18 cellular contexts compared by ENCODE assay signal in genomic region chr2:169260246-169260645, GRCh38.
DNase-seq lines count a peak whose midpoint lies in the region; ATAC-seq and TF ChIP-seq lines count a peak whose summit lies in the region.
"Had no signal": no experiment of that assay in that cellular context is flagged by ENCODE, and none has a peak within 500 bp of the region (broad histone marks: within the 10 kb centered on the region; RNA-seq: fewer than 3 reads in every experiment).

No MANE protein-coding gene starts in this region.

- CTCF ChIA-PET in MCF 10A (lab: Yijun Ruan, JAX): no interaction called here
- CTCF ChIA-PET in mammary epithelial cell (lab: Charles Lee; ENCODE audit: low non-redundant PET): no interaction called here

- H4K20me1 ChIP-seq in mammary epithelial cell (ENCODE audit: insufficient read depth, low read length): no peaks in the 10 kb centered on the region

- H2BK120ac ChIP-seq in neuronal stem cell (ENCODE audit: low read depth, low read length): no peak overlapping the region

- peaks cover 61% of the 10 kb centered on the region for H3K27me3 Mint-ChIP-seq in MCF 10A (ENCODE audit: insufficient read depth, unreplicated experiment)

- no peak overlapping the region for H2AFZ ChIP-seq in mammary epithelial cell (ENCODE audit: low read depth, low read length)
- no peak overlapping the region for H2AFZ ChIP-seq in neuronal stem cell (ENCODE audit: low read length)

- H3K79me1 ChIP-seq in neuronal stem cell (ENCODE audit: low read depth, low read length): no peaks in the 10 kb centered on the region

- H2BK15ac ChIP-seq in neuronal stem cell (ENCODE audit: low read length): no peak overlapping the region

- intact Hi-C loops in MCF 10A (cut with micrococcal nuclease): no loop called here
- intact Hi-C loops in mammary epithelial cell (cut with micrococcal nuclease): no loop called here

- H3K4me3 Mint-ChIP-seq in MCF 10A (ENCODE audit: unreplicated experiment): no peak overlapping the region
- H3K4me3 Mint-ChIP-seq: CD8-positive, alpha-beta memory T cell had no signal

- no peaks in the 10 kb centered on the region for H3K4me1 ChIP-seq in mammary epithelial cell (ENCODE audit: insufficient read depth, low read length)
- H3K4me1 ChIP-seq in neuronal stem cell (ENCODE audit: control insufficient read depth in 2 of 2, insufficient read depth in 1 of 2, low read depth in 1 of 2, low read length in 2 of 2): no peaks in the 10 kb centered on the region
- H3K4me1 ChIP-seq: left lung, uterus had no signal

- H2BK12ac ChIP-seq in neuronal stem cell (ENCODE audit: low read length): no peak overlapping the region

- H3K9me3 Mint-ChIP-seq in MCF 10A (ENCODE audit: unreplicated experiment): no peaks in the 10 kb centered on the region

- no peak overlapping the region for H3K27ac Mint-ChIP-seq in MCF 10A (ENCODE audit: low read depth, unreplicated experiment)
- H3K27ac Mint-ChIP-seq: CD8-positive, alpha-beta memory T cell had no signal

- BruUV-seq in MCF 10A (replicated peaks; lab: Mats Ljungman, UMichigan) (no TSS peak), mammary epithelial cell (replicated peaks; lab: Mats Ljungman, UMichigan) (no TSS peak)

- H3K4me1 Mint-ChIP-seq in MCF 10A (ENCODE audit: insufficient read depth, unreplicated experiment): no peaks in the 10 kb centered on the region
- H3K4me1 Mint-ChIP-seq: CD8-positive, alpha-beta memory T cell had no signal

- H3K23ac ChIP-seq in neuronal stem cell (ENCODE audit: low read depth, low read length, poor library complexity): no peak overlapping the region

- no peaks in the 10 kb centered on the region for H3K36me3 Mint-ChIP-seq in MCF 10A (ENCODE audit: insufficient read depth, unreplicated experiment)
- H3K36me3 Mint-ChIP-seq: CD8-positive, alpha-beta memory T cell had no signal

- no peak overlapping the region for H3K4me2 ChIP-seq in mammary epithelial cell (ENCODE audit: insufficient read depth, low read depth, low read length)
- H3K4me2 ChIP-seq in neuronal stem cell (ENCODE audit: insufficient read depth, low read length, poor library complexity, severe bottlenecking): no peak overlapping the region
- H3K4me2 ChIP-seq: smooth muscle cell had no signal

- no peak overlapping the region for H3K18ac ChIP-seq in neuronal stem cell (ENCODE audit: low read length)

- H4K91ac ChIP-seq in neuronal stem cell (ENCODE audit: low read depth, low read length, poor library complexity): no peak overlapping the region

- no peak overlapping the region for H4K8ac ChIP-seq in neuronal stem cell (ENCODE audit: low read depth, low read length)

- WGBS in mammary epithelial cell (ENCODE audit: low coverage, missing lambda C conversion rate): 0% methylated on average over 1 of the region's 1 CpG
- no CpG with 5 or more reads among the region's 1 CpG for WGBS in neuronal stem cell (ENCODE audit: extremely low coverage in 2 of 2, insufficient read length in 2 of 2, insufficient replicate concordance in 1 of 2), 2 donors

- H3K9ac ChIP-seq in mammary epithelial cell (ENCODE audit: insufficient read depth, low read length) (no peak overlapping the region), neuronal stem cell (ENCODE audit: low read depth, low read length, poor library complexity) (no peak overlapping the region)

- no peaks in the 10 kb centered on the region for H3K27me3 ChIP-seq in mammary epithelial cell (ENCODE audit: insufficient read depth, low read length)
- no peaks in the 10 kb centered on the region for H3K27me3 ChIP-seq in neuronal stem cell (ENCODE audit: control insufficient read depth in 3 of 3, insufficient read depth in 3 of 3, low read depth in 1 of 3, low read length in 3 of 3)
- H3K27me3 ChIP-seq: left lung, uterus had no signal

- no peaks in the 10 kb centered on the region for H3K9me3 ChIP-seq in mammary epithelial cell (replicated peaks; ENCODE audit: insufficient read depth, low read length)
- peaks cover 0 to 5% of the 10 kb centered on the region in 2 donors for H3K9me3 ChIP-seq in neuronal stem cell (replicated peaks in 1 of 2; ENCODE audit: control insufficient read depth in 2 of 2, insufficient read depth in 1 of 2, low read depth in 1 of 2, low read length in 2 of 2)
- H3K9me3 ChIP-seq: left lung, uterus had no signal

- in situ Hi-C loops in mammary epithelial cell (cut with MboI; ENCODE audit: low sequenced_read_pairs in 2 of 2): no loop called here

- dilution Hi-C loops in mammary epithelial cell (cut with HindIII; ENCODE audit: low sequenced_read_pairs): no loop called here

- H3K4ac ChIP-seq in neuronal stem cell (ENCODE audit: low read length): no peak overlapping the region

- H3K4me3 ChIP-seq in mammary epithelial cell (replicated peaks in 1 of 3; ENCODE audit: insufficient read depth in 1 of 3, low read depth in 2 of 3, low read length in 3 of 3) (no peak overlapping the region), neuronal stem cell (ENCODE audit: low read length in 2 of 2) (no peak overlapping the region)
- H3K4me3 ChIP-seq: left lung, smooth muscle cell, uterus had no signal

- DNase-seq in MCF 10A (ENCODE audit: unreplicated experiment) (peak; percentile 5), mammary epithelial cell (no peak), NCI-H748 treated with DMSO at 0.1 percent for 48 hours (lab: John Stamatoyannopoulos, UW) (peak; percentile 11), iPS DF 19.7 (ENCODE audit: low read depth, low spot score) (peak; percentile 28), neuronal stem cell (ENCODE audit: low spot score) (no peak)
- DNase-seq in activated effector memory CD4-positive, alpha-beta T cell treated with Interleukin-2 at 50 U/mL for 16 hours: no peak
- DNase-seq: activated CD4-positive, alpha-beta T cell treated with anti-CD3 and anti-CD28 coated beads for 1 hour; activated effector memory CD4-positive, alpha-beta T cell treated with anti-CD3 and anti-CD28 coated beads, Interleukin-2, amount 50 U/mL, for 16 hours; CD8-positive, alpha-beta memory T cell; central memory CD4-positive, alpha-beta T cell; effector CD8-positive, alpha-beta T cell; GDM1; left lung; stimulated activated naive CD4-positive, alpha-beta T cell; uterus had no signal

- TF ChIP-seq CTCF in MCF 10A (IDR thresholded peaks at IDR 0.05; ENCODE audit: unreplicated experiment) (no peak), mammary epithelial cell (conservative IDR thresholded peaks at IDR 0.05 in 1 of 2, IDR thresholded peaks at IDR 0.05 in 1 of 2; ENCODE audit: extremely low read depth in 1 of 2, insufficient read depth in 1 of 2, low read depth in 1 of 2, low read length in 2 of 2) (peak in 1 of 2 donors; percentile 5)

- no peak overlapping the region for H3K27ac ChIP-seq in mammary epithelial cell (ENCODE audit: insufficient read depth, low read depth, low read length)
- no peak overlapping the region for H3K27ac ChIP-seq in neuronal stem cell (replicated peaks; ENCODE audit: low read length)
- H3K27ac ChIP-seq: left lung, uterus had no signal

- no peak overlapping the region for H3K14ac ChIP-seq in neuronal stem cell (ENCODE audit: low read length)

- ATAC-seq in HG02759 (IDR thresholded peaks at IDR 0.05; ENCODE audit: unreplicated experiment): no peak
- ATAC-seq in GM19324 (IDR thresholded peaks at IDR 0.05; ENCODE audit: low FRiP score, unreplicated experiment): no peak
- ATAC-seq: left lung had no signal

- H3K36me3 ChIP-seq in mammary epithelial cell (ENCODE audit: insufficient read depth, low read length) (no peaks in the 10 kb centered on the region), neuronal stem cell (replicated peaks in 1 of 2; ENCODE audit: control insufficient read depth in 2 of 2, insufficient read depth in 2 of 2, low read length in 2 of 2) (peaks cover 18 to 62% of the 10 kb centered on the region in 2 donors)
- H3K36me3 ChIP-seq: left lung, uterus had no signal

- H2AK5ac ChIP-seq in neuronal stem cell (ENCODE audit: low read depth, low read length): no peak overlapping the region

- H2BK5ac ChIP-seq in neuronal stem cell (ENCODE audit: low read length): no peak overlapping the region

- no peaks in the 10 kb centered on the region for H3K79me2 ChIP-seq in mammary epithelial cell (ENCODE audit: insufficient read depth, low read length)

- POLR2A ChIA-PET in MCF 10A (lab: Yijun Ruan, JAX): interaction anchor here (0.7 kb wide), 1 partner anchor 157 kb away, joined by 4 read pairs; no protein-coding TSS in a partner anchor

Comparison
In these comparisons a context has a peak if more than half of its experiments do, and no peak if none do; other contexts are left out.
1. DNase-seq: peak in MCF 10A (single experiment), NCI-H748 treated with DMSO at 0.1 percent for 48 hours (single experiment) and iPS DF 19.7 (single experiment); none in mammary epithelial cell (single experiment), activated effector memory CD4-positive, alpha-beta T cell treated with Interleukin-2 at 50 U/mL for 16 hours (single experiment) and neuronal stem cell (single experiment).